Comparison of ENCODE assay signal across 8 cellular contexts in genomic region chr4:78777556-78777900, GRCh38. TPM values are rescaled to one million over a fixed set of nuclear protein-coding genes. Genes with fewer than 3 reads are reported as not detected.
DNase-seq lines count a peak whose midpoint lies in the region; ATAC-seq and TF ChIP-seq lines count a peak whose summit lies in the region.

No MANE protein-coding gene starts in this region.

- H3K27me3 ChIP-seq in SJSA1 (replicated peaks): no peaks in the 10 kb centered on the region
- H3K27me3 ChIP-seq in aorta (ENCODE audit: control insufficient read depth in 1 of 2, insufficient read depth in 2 of 2, low read length in 1 of 2): no peaks in the 10 kb centered on the region

- H3K4me1 ChIP-seq in SJSA1 (replicated peaks) (peaks cover 25% of the 10 kb centered on the region), aorta (ENCODE audit: control insufficient read depth in 1 of 2, insufficient read depth in 2 of 2, low read length in 2 of 2) (peaks cover 0 to 2% of the 10 kb centered on the region in 2 donors)

- intact Hi-C loops in aorta (cut with DNase I): loop anchor here (5.0 to 10.0 kb wide), 3 partner anchors 130 to 163 kb away; no protein-coding TSS in a partner anchor

- ATAC-seq in aorta (ENCODE audit: low FRiP score): no peak
- no peak for ATAC-seq in GM21529 (IDR thresholded peaks at IDR 0.05; ENCODE audit: unreplicated experiment)
- ATAC-seq in omental fat pad (ENCODE audit: low FRiP score): no peak

- no peaks in the 10 kb centered on the region for H3K9me3 ChIP-seq in SJSA1 (replicated peaks)
- H3K9me3 ChIP-seq in aorta (ENCODE audit: control insufficient read depth, low read length): no peaks in the 10 kb centered on the region

- H3K27ac ChIP-seq in SJSA1 (no peak overlapping the region), aorta (ENCODE audit: low read depth in 1 of 2, low read length in 2 of 2) (no peak overlapping the region)

- H3K36me3 ChIP-seq in SJSA1: peaks cover 11% of the 10 kb centered on the region
- no peaks in the 10 kb centered on the region for H3K36me3 ChIP-seq in aorta (ENCODE audit: control insufficient read depth in 1 of 2, insufficient read depth in 2 of 2, low read length in 1 of 2)

- TF ChIP-seq CTCF in fibroblast of mammary gland (conservative IDR thresholded peaks at IDR 0.05; ENCODE audit: control insufficient read depth, insufficient read depth, low read depth, low read length): no peak
- TF ChIP-seq CTCF in retinal pigment epithelial cell (conservative IDR thresholded peaks at IDR 0.05; ENCODE audit: low read depth, low read length): no peak
- TF ChIP-seq CTCF in omental fat pad (IDR thresholded peaks at IDR 0.05): no peak

- 72 to 79% methylated on average over 7 of the region's 7 CpGs for WGBS in aorta, 2 donors

- DNase-seq in SJSA1 (ENCODE audit: low read depth in 1 of 2, low spot score in 2 of 2) (no peak), fibroblast of mammary gland (ENCODE audit: low read depth) (no peak), retinal pigment epithelial cell (ENCODE audit: low read depth) (no peak), aorta (no peak), omental fat pad (ENCODE audit: low spot score) (no peak), SIG-M5 (lab: John Stamatoyannopoulos, UW) (no peak)

- H3K4me3 ChIP-seq in GM08714 (ENCODE audit: low read length) (peak overlapping the region; percentile 87; the same call in 1 of the 2 replicates), SJSA1 (peak overlapping the region; percentile 92), fibroblast of mammary gland (ENCODE audit: control insufficient read depth, low read depth, low read length) (peak overlapping the region; percentile 54), retinal pigment epithelial cell (ENCODE audit: low read length) (peak overlapping the region; percentile 92), aorta (ENCODE audit: low read length in 2 of 2) (peak overlapping the region in 1 of 2 donors; percentile 97)

RNA-seq across cellular contexts. Expression of gene BMP2K, which starts 1.4 kb away (rescaled TPM):
- 14.4 and 40.6 TPM in 2 replicates for total RNA-seq in SJSA1 (2014; rRNA removed; shearing (Covaris generic))
- total RNA-seq in aorta: 10 to 100 TPM; 34.4 to 75.4 TPM
- polyA plus RNA-seq in aorta: 10 to 100 TPM in 1 of 2 donors, 1 to 10 TPM in 1; 7.1 to 12.5 TPM
- total RNA-seq in omental fat pad: 10 to 100 TPM; 33.2 to 64.1 (median 43.7) TPM
